2 cellular contexts compared by ENCODE assay signal in the genomic region with DNA sequence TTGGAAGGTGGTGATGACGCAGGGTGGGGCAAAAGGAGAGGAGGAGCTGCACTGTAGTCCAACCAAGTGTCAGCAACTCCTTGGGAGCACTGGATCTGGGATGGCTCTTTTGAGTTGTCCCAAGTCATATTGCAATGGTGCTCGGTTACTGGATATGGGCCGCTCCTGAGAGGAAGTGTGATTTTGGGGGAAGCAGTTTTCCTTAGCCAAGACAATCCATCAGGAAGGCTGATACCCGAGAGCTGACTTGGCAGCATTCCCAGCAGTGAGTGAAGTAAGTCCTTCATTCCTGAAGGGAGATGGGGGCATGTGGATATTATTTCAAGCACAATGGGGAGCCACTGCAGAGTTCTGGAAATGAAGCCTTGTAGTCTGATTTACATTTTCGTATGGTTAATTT.
TF ChIP-seq lines count a peak whose summit lies in the region.

No MANE protein-coding gene starts in this region.

TF ChIP-seq in IMR-90, 13 proteins besides CTCF, POLR2A, EP300 and RAD21 (continued from another document):
- TF ChIP-seq ELK1 (IDR thresholded peaks at IDR 0.05; ENCODE audit: borderline replicate concordance, low read depth, low read length) (no peak), FOS (IDR thresholded peaks at IDR 0.05; ENCODE audit: low read depth, low read length) (no peak), MXI1 (IDR thresholded peaks at IDR 0.05; ENCODE audit: borderline replicate concordance, low read depth, low read length) (no peak), CEBPB (IDR thresholded peaks at IDR 0.05; ENCODE audit: low read depth, low read length) (no peak), RFX5 (IDR thresholded peaks at IDR 0.05; ENCODE audit: low read depth, low read length) (no peak), USF2 (IDR thresholded peaks at IDR 0.05; ENCODE audit: low read depth, low read length) (no peak), RCOR1 (IDR thresholded peaks at IDR 0.05; ENCODE audit: insufficient replicate concordance, low read length) (no peak), MAZ (IDR thresholded peaks at IDR 0.05; ENCODE audit: borderline replicate concordance, low read depth, low read length) (no peak), NFE2L2 (IDR thresholded peaks at IDR 0.05; ENCODE audit: low read depth, low read length) (no peak)

TF ChIP-seq in SK-N-SH, 30 proteins besides CTCF, POLR2A, EP300 and RAD21:
- TF ChIP-seq REST (IDR thresholded peaks at IDR 0.05; ENCODE audit: low read depth, low read length) = no peak
- TF ChIP-seq NFIC (IDR thresholded peaks at IDR 0.05; ENCODE audit: borderline replicate concordance) = peak; percentile 71
- TF ChIP-seq PBX3 (IDR thresholded peaks at IDR 0.05) = peak; percentile 67
